In genomic region chr17:45317113-45317820, GRCh38 we compare ENCODE assay signal across 1 cellular context.
A peak's percentile ranks its signal among the peaks of the same experiment; 100 is the strongest.
TF ChIP-seq lines count a peak whose summit lies in the region.

No MANE protein-coding gene starts in this region.

TF ChIP-seq in K562, 482 proteins besides CTCF, POLR2A, EP300 and RAD21 (continued from another document and continues in another):
- TF ChIP-seq, protein P1, sequence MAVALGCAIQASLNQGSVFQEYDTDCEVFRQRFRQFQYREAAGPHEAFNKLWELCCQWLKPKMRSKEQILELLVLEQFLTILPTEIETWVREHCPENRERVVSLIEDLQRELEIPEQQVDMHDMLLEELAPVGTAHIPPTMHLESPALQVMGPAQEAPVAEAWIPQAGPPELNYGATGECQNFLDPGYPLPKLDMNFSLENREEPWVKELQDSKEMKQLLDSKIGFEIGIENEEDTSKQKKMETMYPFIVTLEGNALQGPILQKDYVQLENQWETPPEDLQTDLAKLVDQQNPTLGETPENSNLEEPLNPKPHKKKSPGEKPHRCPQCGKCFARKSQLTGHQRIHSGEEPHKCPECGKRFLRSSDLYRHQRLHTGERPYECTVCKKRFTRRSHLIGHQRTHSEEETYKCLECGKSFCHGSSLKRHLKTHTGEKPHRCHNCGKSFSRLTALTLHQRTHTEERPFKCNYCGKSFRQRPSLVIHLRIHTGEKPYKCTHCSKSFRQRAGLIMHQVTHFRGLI (CRISPR knock-in tag; IDR thresholded peaks at IDR 0.05) = no peak
- TF ChIP-seq PHB (CRISPR knock-in tag; IDR thresholded peaks at IDR 0.05) (no peak), CEBPZ (IDR thresholded peaks at IDR 0.05; ENCODE audit: borderline replicate concordance, low read depth, low read length) (no peak), CTBP1 (IDR thresholded peaks at IDR 0.05; ENCODE audit: borderline replicate concordance) (no peak), JUNB (CRISPR knock-in tag; conservative IDR thresholded peaks at IDR 0.05) (no peak), ZZZ3 (IDR thresholded peaks at IDR 0.05) (no peak), CBFA2T3 (IDR thresholded peaks at IDR 0.05) (no peak), NR2C2 (CRISPR knock-in tag; IDR thresholded peaks at IDR 0.05) (0 out of 2 replicates have a peak, but pooled peaks have one; percentile 29), NR2C2 (tag; IDR thresholded peaks at IDR 0.05) (peak; percentile 25; the same call in 1 of the 2 replicates), ZNF354B (CRISPR knock-in tag; IDR thresholded peaks at IDR 0.05) (no peak), NCOR1 (IDR thresholded peaks at IDR 0.05) (no peak), ZKSCAN3 (CRISPR knock-in tag; IDR thresholded peaks at IDR 0.05) (no peak), ZBTB17 (CRISPR knock-in tag; IDR thresholded peaks at IDR 0.05) (no peak), TSC22D4 (tag; IDR thresholded peaks at IDR 0.05) (no peak), ZNF134 (CRISPR knock-in tag; conservative IDR thresholded peaks at IDR 0.05) (no peak), ZNF232 (CRISPR knock-in tag; IDR thresholded peaks at IDR 0.05) (no peak), FOSL1 (tag; conservative IDR thresholded peaks at IDR 0.05) (no peak), E2F4 (CRISPR knock-in tag; IDR thresholded peaks at IDR 0.05; ENCODE audit: low read depth) (0 out of 2 replicates have a peak, but pooled peaks have one; percentile 64), ZHX1 (conservative IDR thresholded peaks at IDR 0.05; ENCODE audit: low read length) (no peak), ATF7 (IDR thresholded peaks at IDR 0.05) (peak; percentile 67; the same call in 1 of the 2 replicates), NONO (IDR thresholded peaks at IDR 0.05; ENCODE audit: low read depth in 2 of 2, low read length in 1 of 2) (no peak), HEY1 (CRISPR knock-in tag; IDR thresholded peaks at IDR 0.05; ENCODE audit: borderline replicate concordance) (no peak), PRPF4 (IDR thresholded peaks at IDR 0.05; ENCODE audit: insufficient read depth, low read depth, low read length, poor library complexity, severe bottlenecking) (no peak), ZNF780A (CRISPR knock-in tag; IDR thresholded peaks at IDR 0.05) (no peak), CHD2 (IDR thresholded peaks at IDR 0.05; ENCODE audit: low read depth, low read length) (peak; percentile 55; the same call in 1 of the 2 replicates), RBM25 (IDR thresholded peaks at IDR 0.05; ENCODE audit: low read depth, low read length, severe bottlenecking) (peak; percentile 74), ZNF75A (CRISPR knock-in tag; IDR thresholded peaks at IDR 0.05) (no peak), BCL6 (CRISPR knock-in tag; IDR thresholded peaks at IDR 0.05) (no peak), SMARCC2 (IDR thresholded peaks at IDR 0.05; ENCODE audit: low read depth) (no peak), ZNF384 (IDR thresholded peaks at IDR 0.05; ENCODE audit: low read depth, low read length) (no peak), ZBTB9 (CRISPR knock-in tag; IDR thresholded peaks at IDR 0.05) (no peak), ZNF184 (CRISPR knock-in tag; IDR thresholded peaks at IDR 0.05) (no peak), BRD4 (IDR thresholded peaks at IDR 0.05) (no peak), PCBP2 (IDR thresholded peaks at IDR 0.05; ENCODE audit: low read depth, low read length, poor library complexity, severe bottlenecking) (no peak), RUNX1 (IDR thresholded peaks at IDR 0.05; ENCODE audit: low read depth) (no peak), IFI16 (CRISPR knock-in tag; IDR thresholded peaks at IDR 0.05) (no peak), PHF20 (IDR thresholded peaks at IDR 0.05; ENCODE audit: partially characterized antibody) (no peak), TAF1 (IDR thresholded peaks at IDR 0.05; ENCODE audit: control insufficient read depth, extremely low read depth, insufficient read depth, low read length, severe bottlenecking) (no peak), MEIS2 (IDR thresholded peaks at IDR 0.05; ENCODE audit: partially characterized antibody) (peak; percentile 91), CREM (IDR thresholded peaks at IDR 0.05; ENCODE audit: low read depth) (peak; percentile 79), MECOM (CRISPR knock-in tag; IDR thresholded peaks at IDR 0.05) (no peak), SIN3A (IDR thresholded peaks at IDR 0.05; ENCODE audit: borderline replicate concordance in 2 of 2, control insufficient read depth in 1 of 2, low read depth in 2 of 2, low read length in 2 of 2) (peak; percentile 83 to 98; a peak in 3 of 4 replicates), SAFB2 (IDR thresholded peaks at IDR 0.05; ENCODE audit: borderline replicate concordance, low read depth, low read length, severe bottlenecking) (no peak), ATF3 (IDR thresholded peaks at IDR 0.05) (no peak), ATF3 (CRISPR knock-in tag; conservative IDR thresholded peaks at IDR 0.05) (no peak), LCOR (CRISPR knock-in tag; IDR thresholded peaks at IDR 0.05) (no peak), KAT7 (CRISPR knock-in tag; IDR thresholded peaks at IDR 0.05; ENCODE audit: borderline replicate concordance) (no peak), OTX1 (CRISPR knock-in tag; IDR thresholded peaks at IDR 0.05) (no peak), MAFF (IDR thresholded peaks at IDR 0.05; ENCODE audit: low read length) (no peak), NCOA4 (IDR thresholded peaks at IDR 0.05; ENCODE audit: partially characterized antibody) (no peak), PRMT5 (CRISPR knock-in tag; IDR thresholded peaks at IDR 0.05) (no peak), RBM39 (optimal IDR thresholded peaks at IDR 0.05; ENCODE audit: low read depth, low read length) (no peak), BMI1 (IDR thresholded peaks at IDR 0.05; ENCODE audit: low read length) (peak; percentile 68; the same call in 1 of the 2 replicates), PTBP1 (IDR thresholded peaks at IDR 0.05; ENCODE audit: low read depth, low read length) (no peak)
- TF ChIP-seq, protein P2, sequence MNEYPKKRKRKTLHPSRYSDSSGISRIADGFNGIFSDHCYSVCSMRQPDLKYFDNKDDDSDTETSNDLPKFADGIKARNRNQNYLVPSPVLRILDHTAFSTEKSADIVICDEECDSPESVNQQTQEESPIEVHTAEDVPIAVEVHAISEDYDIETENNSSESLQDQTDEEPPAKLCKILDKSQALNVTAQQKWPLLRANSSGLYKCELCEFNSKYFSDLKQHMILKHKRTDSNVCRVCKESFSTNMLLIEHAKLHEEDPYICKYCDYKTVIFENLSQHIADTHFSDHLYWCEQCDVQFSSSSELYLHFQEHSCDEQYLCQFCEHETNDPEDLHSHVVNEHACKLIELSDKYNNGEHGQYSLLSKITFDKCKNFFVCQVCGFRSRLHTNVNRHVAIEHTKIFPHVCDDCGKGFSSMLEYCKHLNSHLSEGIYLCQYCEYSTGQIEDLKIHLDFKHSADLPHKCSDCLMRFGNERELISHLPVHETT (CRISPR knock-in tag; conservative IDR thresholded peaks at IDR 0.05 in 1 of 2, IDR thresholded peaks at IDR 0.05 in 1 of 2) = peak in 1 of 2 experiments; percentile 66; a peak in 1 of 4 replicates
